ENCODE assay signal across 1 cellular context in genomic region chr1:31670583-31670944, GRCh38.
TF ChIP-seq lines count a peak whose summit lies in the region.

No MANE protein-coding gene starts in this region.

TF ChIP-seq in GM12891, 5 proteins besides CTCF, POLR2A, EP300 and RAD21:
- no peak for TF ChIP-seq TAF1 (IDR thresholded peaks at IDR 0.05; ENCODE audit: low read depth, low read length)
- TF ChIP-seq PAX5 (IDR thresholded peaks at IDR 0.05; ENCODE audit: insufficient read depth, low read length, severe bottlenecking) = no peak
- no peak for TF ChIP-seq SPI1 (IDR thresholded peaks at IDR 0.05; ENCODE audit: low read depth, low read length)
- TF ChIP-seq POLR2AphosphoS5 (IDR thresholded peaks at IDR 0.05; ENCODE audit: low read depth, low read length) = no peak
- TF ChIP-seq POU2F2 (IDR thresholded peaks at IDR 0.05; ENCODE audit: low read depth, low read length) = no peak
TF ChIP-seq in GM12891: peak in this region for 0.
